9 cellular contexts compared by ENCODE assay signal in the genomic region with DNA sequence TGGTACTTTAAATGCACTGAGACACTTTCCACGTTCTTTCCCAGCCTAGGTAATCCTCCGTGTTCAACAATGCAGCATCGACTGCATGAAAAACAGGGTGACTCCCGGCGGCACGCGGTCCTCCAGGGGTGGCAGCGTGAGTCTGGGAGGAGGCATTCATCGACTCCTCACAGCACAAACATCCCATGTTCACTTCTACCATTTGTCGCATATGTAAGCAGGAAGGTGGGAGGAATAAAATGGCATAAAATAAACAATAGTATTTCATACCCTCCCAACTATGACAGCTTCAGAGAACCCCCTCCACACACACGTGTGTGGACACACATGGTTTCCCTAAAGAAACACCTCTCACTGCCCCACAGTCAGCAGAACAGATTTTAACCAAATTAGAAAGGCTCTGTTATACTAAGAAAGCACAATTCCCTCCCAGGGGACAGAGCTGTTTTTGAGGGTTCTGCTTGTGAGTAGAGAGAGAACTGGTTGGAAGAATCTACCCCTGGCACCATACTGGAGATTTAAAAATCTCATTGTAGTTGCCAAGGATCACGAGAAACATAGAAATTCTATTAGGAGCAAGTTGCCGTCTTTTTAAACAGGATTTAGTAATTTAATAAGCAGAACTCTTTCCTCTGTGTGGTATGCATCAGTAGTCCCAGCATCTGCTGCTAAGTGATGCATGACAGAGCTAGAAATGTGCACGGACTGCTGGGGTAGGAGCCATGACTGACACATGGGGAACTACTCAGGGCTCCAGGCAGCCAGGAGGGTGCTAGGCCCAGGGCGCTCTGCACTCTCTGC. TPM values are rescaled to one million over a fixed set of nuclear protein-coding genes. Genes with fewer than 3 reads are reported as not detected.
DNase-seq lines count a peak whose midpoint lies in the region; ATAC-seq and TF ChIP-seq lines count a peak whose summit lies in the region.
"Had no signal": no experiment of that assay in that cellular context is flagged by ENCODE, and none has a peak within 500 bp of the region (broad histone marks: within the 10 kb centered on the region; RNA-seq: fewer than 3 reads in every experiment).

No MANE protein-coding gene starts in this region.

- no peak overlapping the region for H3K4me3 Mint-ChIP-seq in activated CD4-positive, alpha-beta T cell treated with anti-CD3 and anti-CD28 coated beads for 36 hours
- H3K4me3 Mint-ChIP-seq: stimulated activated naive CD8-positive, alpha-beta T cell treated with anti-CD3 and anti-CD28 coated beads, Interleukin-15, Interleukin-2, amounts not matched to agents 100 ng/mL and 50 ng/mL, for 24 hours had no signal

- CTCF ChIA-PET in activated CD4-positive, alpha-beta T cell treated with anti-CD3 and anti-CD28 coated beads for 36 hours (lab: Charles Lee), result interaction anchor here (0.7 to 1.1 kb wide), 3 partner anchors 9 to 530 kb away, joined by 3 to 9 read pairs (median 3); no protein-coding TSS in a partner anchor

- TF ChIP-seq CTCF in tibial artery (IDR thresholded peaks at IDR 0.05) (no peak), upper lobe of right lung (IDR thresholded peaks at IDR 0.05) (no peak)

- H3K9me3 ChIP-seq in tibial artery (no peaks in the 10 kb centered on the region), upper lobe of right lung (no peaks in the 10 kb centered on the region)

- peaks cover 29% of the 10 kb centered on the region for H3K4me1 Mint-ChIP-seq in activated CD4-positive, alpha-beta T cell treated with anti-CD3 and anti-CD28 coated beads for 36 hours

- no peaks in the 10 kb centered on the region for H3K9me3 Mint-ChIP-seq in activated CD4-positive, alpha-beta T cell treated with anti-CD3 and anti-CD28 coated beads for 36 hours (ENCODE audit: low read depth)
- H3K9me3 Mint-ChIP-seq: stimulated activated naive CD8-positive, alpha-beta T cell treated with anti-CD3 and anti-CD28 coated beads, Interleukin-15, Interleukin-2, amounts not matched to agents 100 ng/mL and 50 ng/mL, for 24 hours had no signal

- DNase-seq in NCI-H2107 treated with DMSO at 0.1 percent for 48 hours (lab: John Stamatoyannopoulos, UW; ENCODE audit: unreplicated experiment), result peak; percentile 89
- peak; percentile 88 for DNase-seq in left kidney (ENCODE audit: low read depth, low spot score)
- DNase-seq in middle frontal gyrus (ENCODE audit: extremely low spot score, low spot score), result no peak
- DNase-seq in activated CD4-positive, alpha-beta T cell treated with anti-CD3 and anti-CD28 coated beads for 36 hours, result no peak
- no peak for DNase-seq in tibial artery
- DNase-seq in upper lobe of right lung, result no peak

- no peak overlapping the region for H3K27ac Mint-ChIP-seq in activated CD4-positive, alpha-beta T cell treated with anti-CD3 and anti-CD28 coated beads for 36 hours
- H3K27ac Mint-ChIP-seq: stimulated activated naive CD8-positive, alpha-beta T cell treated with anti-CD3 and anti-CD28 coated beads, Interleukin-15, Interleukin-2, amounts not matched to agents 100 ng/mL and 50 ng/mL, for 24 hours had no signal

- POLR2A ChIA-PET in activated CD4-positive, alpha-beta T cell treated with anti-CD3 and anti-CD28 coated beads for 36 hours (lab: Charles Lee), result interaction anchor here (0.5 to 0.6 kb wide), 2 partner anchors 175 to 749 kb away, joined by 3 to 4 read pairs; no protein-coding TSS in a partner anchor

- H3K27me3 Mint-ChIP-seq in activated CD4-positive, alpha-beta T cell treated with anti-CD3 and anti-CD28 coated beads for 36 hours, result peaks cover 28% of the 10 kb centered on the region

- intact Hi-C loops in activated CD4-positive, alpha-beta T cell treated with anti-CD3 and anti-CD28 coated beads for 36 hours (cut with DNase I, micrococcal nuclease), result no loop called here
- intact Hi-C loops in tibial artery (cut with DNase I; ENCODE audit: low total_unique reads) (no loop called here), upper lobe of right lung (cut with DNase I) (no loop called here)

- peak; percentile 62 for ATAC-seq in GM18502 (IDR thresholded peaks at IDR 0.05; ENCODE audit: poor library complexity, unreplicated experiment)
- ATAC-seq in HG02610 (IDR thresholded peaks at IDR 0.05; ENCODE audit: unreplicated experiment), result peak; percentile 79
- ATAC-seq in activated CD4-positive, alpha-beta T cell treated with anti-CD3 and anti-CD28 coated beads for 36 hours, result no peak
- no peak for ATAC-seq in upper lobe of right lung

- peaks cover 2% of the 10 kb centered on the region for H3K36me3 Mint-ChIP-seq in activated CD4-positive, alpha-beta T cell treated with anti-CD3 and anti-CD28 coated beads for 36 hours (ENCODE audit: low read depth)

- peaks cover 0 to 24% of the 10 kb centered on the region in 2 donors for H3K27me3 ChIP-seq in tibial artery
- H3K27me3 ChIP-seq in upper lobe of right lung, result no peaks in the 10 kb centered on the region

- no peaks in the 10 kb centered on the region for H3K36me3 ChIP-seq in tibial artery
- no peaks in the 10 kb centered on the region for H3K36me3 ChIP-seq in upper lobe of right lung

- H3K4me1 ChIP-seq in tibial artery (peaks cover 0 to 23% (median 17%) of the 10 kb centered on the region in 4 donors), upper lobe of right lung (peaks cover 40% of the 10 kb centered on the region)

- H3K27ac ChIP-seq in tibial artery (no peak overlapping the region), upper lobe of right lung (no peak overlapping the region)

- H3K4me3 ChIP-seq in tibial artery (no peak overlapping the region), upper lobe of right lung (no peak overlapping the region)

RNA-seq across cellular contexts. Expression of gene FAM43A, which starts 6.0 kb away (rescaled TPM):
- total RNA-seq in activated CD4-positive, alpha-beta T cell treated with anti-CD3 and anti-CD28 coated beads for 36 hours, result 1 to 10 TPM; 5.0 to 5.1 TPM
- 25.7 TPM for total RNA-seq in upper lobe of right lung

RNA-seq across cellular contexts. Expression of gene LSG1, which starts 19.7 kb away (rescaled TPM):
- 10 to 100 TPM; 41.4 to 43.9 TPM for total RNA-seq in activated CD4-positive, alpha-beta T cell treated with anti-CD3 and anti-CD28 coated beads for 36 hours
- 36.8 TPM for total RNA-seq in upper lobe of right lung

RNA-seq across cellular contexts. Expression of gene TMEM44, which starts 58.5 kb away (rescaled TPM):
- total RNA-seq in activated CD4-positive, alpha-beta T cell treated with anti-CD3 and anti-CD28 coated beads for 36 hours, result 1 to 10 TPM; 3.7 to 4.7 TPM
- 25.3 TPM for total RNA-seq in upper lobe of right lung

Comparison
In these comparisons a context has a peak if more than half of its experiments do, and no peak if none do; other contexts are left out.
1. ATAC-seq: peak in GM18502 (single experiment) and HG02610 (single experiment); none in activated CD4-positive, alpha-beta T cell treated with anti-CD3 and anti-CD28 coated beads for 36 hours (single experiment) and upper lobe of right lung (single experiment).
2. DNase-seq: peak in NCI-H2107 treated with DMSO at 0.1 percent for 48 hours (single experiment) and left kidney (single experiment); none in middle frontal gyrus (single experiment), activated CD4-positive, alpha-beta T cell treated with anti-CD3 and anti-CD28 coated beads for 36 hours (single experiment), tibial artery (0 of 2) and upper lobe of right lung (single experiment).